15 cellular contexts compared by ENCODE assay signal in genomic region chrX:39675619-39676018, GRCh38.
DNase-seq lines count a peak whose midpoint lies in the region; ATAC-seq and TF ChIP-seq lines count a peak whose summit lies in the region.
"Had no signal": no experiment of that assay in that cellular context is flagged by ENCODE, and none has a peak within 500 bp of the region (broad histone marks: within the 10 kb centered on the region; RNA-seq: fewer than 3 reads in every experiment).

No MANE protein-coding gene starts in this region.

- 38% methylated on average over 2 of the region's 2 CpGs; no CpG with 5 or more reads in 1 of the 2 donors for whole genome bisulfite sequencing in transverse colon (ENCODE audit: low coverage in 1 of 2), 2 donors

- H3K4me1 ChIP-seq in colonic mucosa (no peaks in the 10 kb centered on the region), transverse colon (no peaks in the 10 kb centered on the region)
- H3K4me1 ChIP-seq: parathyroid adenoma, stomach had no signal

- H3K36me3 ChIP-seq in MG63 (no peaks in the 10 kb centered on the region), colonic mucosa (no peaks in the 10 kb centered on the region), transverse colon (no peaks in the 10 kb centered on the region)
- H3K36me3 ChIP-seq: stomach had no signal

- no peak overlapping the region for H3K4me3 Mint-ChIP-seq in activated T-helper 17 cell treated with anti-CD3 and anti-CD28 coated beads, Interleukin-2, amount 50 U/mL, for 72 hours
- H3K4me3 Mint-ChIP-seq: activated CD8-positive, alpha-beta T cell treated with anti-CD3 and anti-CD28 coated beads, Interleukin-2, amount 10 ng/mL, durations not matched to agents 7 days and 5 days; CD4-positive, CD25-positive, alpha-beta regulatory T cell had no signal

- H3K4me3 ChIP-seq in MG63 (no peak overlapping the region), colonic mucosa (no peak overlapping the region), transverse colon (no peak overlapping the region)
- H3K4me3 ChIP-seq: hepatocyte, stomach had no signal

- TF ChIP-seq CTCF in colonic mucosa (IDR thresholded peaks at IDR 0.05), result no peak
- no peak for TF ChIP-seq CTCF in transverse colon (IDR thresholded peaks at IDR 0.05)

- H3K27me3 ChIP-seq in MG63 (no peaks in the 10 kb centered on the region), colonic mucosa (no peaks in the 10 kb centered on the region), layer of hippocampus (ENCODE audit: control insufficient read depth, insufficient read depth, low read length) (no peaks in the 10 kb centered on the region), transverse colon (no peaks in the 10 kb centered on the region)
- H3K27me3 ChIP-seq: hepatocyte, stomach had no signal

- H3K9me3 Mint-ChIP-seq in activated T-helper 17 cell treated with anti-CD3 and anti-CD28 coated beads, Interleukin-2, amount 50 U/mL, for 72 hours, result no peaks in the 10 kb centered on the region
- H3K9me3 Mint-ChIP-seq: CD4-positive, CD25-positive, alpha-beta regulatory T cell had no signal

- ATAC-seq in activated T-helper 17 cell treated with anti-CD3 and anti-CD28 coated beads, Interleukin-2, amount 50 U/mL, for 72 hours (replicated peaks), result no peak
- ATAC-seq: activated CD8-positive, alpha-beta T cell treated with anti-CD3 and anti-CD28 coated beads, Interleukin-2, amount 10 ng/mL, durations not matched to agents 7 days and 5 days had no signal

- intact Hi-C loops in colonic mucosa (cut with DNase I), result no loop called here
- intact Hi-C loops in transverse colon (cut with DNase I; ENCODE audit: low total_unique reads), result no loop called here

- no peak overlapping the region for H3K9ac ChIP-seq in colonic mucosa (ENCODE audit: low read depth in 2 of 2, low read length in 2 of 2)
- H3K9ac ChIP-seq: parathyroid adenoma had no signal

- H3K27ac ChIP-seq in colonic mucosa (no peak overlapping the region), layer of hippocampus (ENCODE audit: low read depth, low read length) (peak overlapping the region; percentile 70), transverse colon (no peak overlapping the region)
- H3K27ac ChIP-seq: hepatocyte, parathyroid adenoma, stomach had no signal

- no peaks in the 10 kb centered on the region for H3K4me1 Mint-ChIP-seq in activated T-helper 17 cell treated with anti-CD3 and anti-CD28 coated beads, Interleukin-2, amount 50 U/mL, for 72 hours
- H3K4me1 Mint-ChIP-seq: CD4-positive, CD25-positive, alpha-beta regulatory T cell had no signal

- DNase-seq in MG63 (peak; percentile 48), colonic mucosa (peak; percentile 44), transverse colon (peak; percentile 24), GDM1 (lab: John Stamatoyannopoulos, UW) (no peak), NCI-H2227 (lab: John Stamatoyannopoulos, UW; ENCODE audit: unreplicated experiment) (no peak)
- DNase-seq: activated CD8-positive, alpha-beta T cell treated with anti-CD3 and anti-CD28 coated beads, Interleukin-2, amount 10 ng/mL, durations not matched to agents 7 days and 5 days; CD4-positive, CD25-positive, alpha-beta regulatory T cell; EL; NCI-H2029 treated with DMSO at 0.1 percent for 48 hours; stimulated activated CD4-positive, alpha-beta T cell treated with anti-CD3 and anti-CD28 coated beads, Interleukin-15, amount 100 ng/mL, for 24 hours; stomach had no signal

- H3K27ac Mint-ChIP-seq in activated T-helper 17 cell treated with anti-CD3 and anti-CD28 coated beads, Interleukin-2, amount 50 U/mL, for 72 hours, result no peak overlapping the region
- H3K27ac Mint-ChIP-seq: activated CD8-positive, alpha-beta T cell treated with anti-CD3 and anti-CD28 coated beads, Interleukin-2, amount 10 ng/mL, durations not matched to agents 7 days and 5 days had no signal

- H3K9me3 ChIP-seq in MG63 (no peaks in the 10 kb centered on the region), colonic mucosa (no peaks in the 10 kb centered on the region), transverse colon (no peaks in the 10 kb centered on the region)

- no peaks in the 10 kb centered on the region for H3K36me3 Mint-ChIP-seq in activated T-helper 17 cell treated with anti-CD3 and anti-CD28 coated beads, Interleukin-2, amount 50 U/mL, for 72 hours (ENCODE audit: low read depth)
- H3K36me3 Mint-ChIP-seq: CD4-positive, CD25-positive, alpha-beta regulatory T cell had no signal

- in situ Hi-C loops in transverse colon (cut with MboI; ENCODE audit: low pct_ligation_motif_present in 1 of 4, low pct_unique_long_range_greater_than_20kb in 1 of 4, low sequenced_read_pairs in 3 of 4), result no loop called here

- TF ChIP-seq POLR2A in transverse colon (IDR thresholded peaks at IDR 0.05), result no peak

- H3K27me3 Mint-ChIP-seq in activated T-helper 17 cell treated with anti-CD3 and anti-CD28 coated beads, Interleukin-2, amount 50 U/mL, for 72 hours, result peaks cover 4% of the 10 kb centered on the region
- H3K27me3 Mint-ChIP-seq: CD4-positive, CD25-positive, alpha-beta regulatory T cell had no signal

- TF ChIP-seq EP300 in transverse colon (IDR thresholded peaks at IDR 0.05; ENCODE audit: low read depth), result no peak

Comparison
In these comparisons a context has a peak if more than half of its experiments do, and no peak if none do; other contexts are left out.
1. DNase-seq: peak in MG63 (single experiment), colonic mucosa (single experiment) and transverse colon (single experiment); none in GDM1 (single experiment) and NCI-H2227 (single experiment).